ENCODE assay signal across 12 cellular contexts in genomic region chr5:115487750-115488149, GRCh38. TPM values are rescaled to one million over a fixed set of nuclear protein-coding genes. Genes with fewer than 3 reads are reported as not detected.
DNase-seq lines count a peak whose midpoint lies in the region; ATAC-seq, FAIRE-seq and TF ChIP-seq lines count a peak whose summit lies in the region.
"Had no signal": no experiment of that assay in that cellular context is flagged by ENCODE, and none has a peak within 500 bp of the region (broad histone marks: within the 10 kb centered on the region; RNA-seq: fewer than 3 reads in every experiment).

No MANE protein-coding gene starts in this region.

- no peaks in the 10 kb centered on the region for H3K27me3 ChIP-seq in pancreas

- no peaks in the 10 kb centered on the region for H3K9me3 ChIP-seq in pancreas
- H3K9me3 ChIP-seq: mucosa of descending colon, thoracic aorta had no signal

- H3K36me3 Mint-ChIP-seq in activated T-helper 17 cell treated with anti-CD3 and anti-CD28 coated beads, Interleukin-2, amount 50 U/mL, for 72 hours (ENCODE audit: low read depth): no peaks in the 10 kb centered on the region
- H3K36me3 Mint-ChIP-seq: immature natural killer cell had no signal

- peak; percentile 66 for ATAC-seq in GM18502 (IDR thresholded peaks at IDR 0.05; ENCODE audit: poor library complexity, unreplicated experiment)
- ATAC-seq in GM18909 (IDR thresholded peaks at IDR 0.05; ENCODE audit: poor library complexity, unreplicated experiment): peak; percentile 59
- ATAC-seq in HG02759 (IDR thresholded peaks at IDR 0.05; ENCODE audit: unreplicated experiment): peak; percentile 80
- ATAC-seq in activated T-helper 17 cell treated with anti-CD3 and anti-CD28 coated beads, Interleukin-2, amount 50 U/mL, for 72 hours (replicated peaks): peak; percentile 94
- no peak for ATAC-seq in pancreas

- peaks cover 6% of the 10 kb centered on the region for H3K4me1 Mint-ChIP-seq in activated T-helper 17 cell treated with anti-CD3 and anti-CD28 coated beads, Interleukin-2, amount 50 U/mL, for 72 hours
- H3K4me1 Mint-ChIP-seq: immature natural killer cell had no signal

- no peaks in the 10 kb centered on the region for H3K9me3 Mint-ChIP-seq in activated T-helper 17 cell treated with anti-CD3 and anti-CD28 coated beads, Interleukin-2, amount 50 U/mL, for 72 hours
- H3K9me3 Mint-ChIP-seq: immature natural killer cell had no signal

- H3K27me3 Mint-ChIP-seq in activated T-helper 17 cell treated with anti-CD3 and anti-CD28 coated beads, Interleukin-2, amount 50 U/mL, for 72 hours: peaks cover 13% of the 10 kb centered on the region

- H3K4me3 Mint-ChIP-seq in activated T-helper 17 cell treated with anti-CD3 and anti-CD28 coated beads, Interleukin-2, amount 50 U/mL, for 72 hours: no peak overlapping the region
- H3K4me3 Mint-ChIP-seq: immature natural killer cell had no signal

- FAIRE-seq in pancreas (lab: Jason Lieb, UNC): no peak

- H3K4me3 ChIP-seq in pancreas: no peak overlapping the region
- H3K4me3 ChIP-seq: mucosa of descending colon, thoracic aorta had no signal

- peak overlapping the region; percentile 14 for H3K27ac Mint-ChIP-seq in activated T-helper 17 cell treated with anti-CD3 and anti-CD28 coated beads, Interleukin-2, amount 50 U/mL, for 72 hours
- H3K27ac Mint-ChIP-seq: immature natural killer cell had no signal

- DNase-seq in pancreas (no peak), Ammon's horn (ENCODE audit: low spot score) (no peak)
- no peak for DNase-seq in stimulated activated naive CD4-positive, alpha-beta T cell (lab: John Stamatoyannopoulos, UW)
- DNase-seq: immature natural killer cell, mucosa of descending colon, SW 1271 had no signal

- no peaks in the 10 kb centered on the region for H3K36me3 ChIP-seq in pancreas
- H3K36me3 ChIP-seq: thoracic aorta had no signal

- intact Hi-C loops in pancreas (cut with DNase I): no loop called here

- TF ChIP-seq CTCF in pancreas (IDR thresholded peaks at IDR 0.05): no peak

- H3K4me1 ChIP-seq in pancreas: peaks cover 0 to 8% (median 2%) of the 10 kb centered on the region in 3 donors

- no peak overlapping the region for H3K27ac ChIP-seq in pancreas
- H3K27ac ChIP-seq: KMS-11, thoracic aorta had no signal

RNA-seq across cellular contexts. Expression of gene FEM1C, which starts 56.8 kb away (rescaled TPM):
- 10 to 100 TPM; 14.2 to 33.7 TPM for total RNA-seq in activated T-helper 17 cell treated with anti-CD3 and anti-CD28 coated beads, Interleukin-2, amount 50 U/mL, for 72 hours
- total RNA-seq in pancreas: 10 to 100 TPM in 1 of 6 donors, 1 to 10 TPM in 5; 5.9 to 11.2 (median 8.0) TPM
- polyA plus RNA-seq in pancreas: 1 to 10 TPM; 3.2 to 4.4 TPM

Comparison
In these comparisons a context has a peak if more than half of its experiments do, and no peak if none do; other contexts are left out.
1. ATAC-seq: peak in GM18502 (single experiment), GM18909 (single experiment), HG02759 (single experiment) and activated T-helper 17 cell treated with anti-CD3 and anti-CD28 coated beads, Interleukin-2, amount 50 U/mL, for 72 hours (single experiment); none in pancreas (0 of 4).